In the genomic region with DNA sequence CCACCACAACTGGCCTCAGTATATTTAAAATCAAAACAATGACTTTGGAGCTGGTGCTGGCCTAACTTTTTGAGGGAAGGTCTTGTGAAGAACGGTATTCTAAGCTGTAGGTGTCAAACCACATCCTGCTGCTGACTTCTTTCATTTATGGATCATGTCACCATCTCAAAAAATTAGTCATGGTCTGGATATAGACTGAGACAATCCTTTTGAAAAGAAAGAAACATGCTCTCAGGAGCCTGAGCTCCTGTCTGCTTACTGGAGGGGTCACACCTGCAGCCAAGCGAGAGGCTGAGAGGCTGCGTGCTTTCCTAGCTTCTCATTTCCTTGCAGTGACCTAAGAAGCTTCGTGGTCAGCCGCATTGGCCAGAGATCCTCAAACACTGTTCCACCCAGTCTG, we compare ENCODE assay signal across 8 cellular contexts. TPM values are rescaled to one million over a fixed set of nuclear protein-coding genes. Genes with fewer than 3 reads are reported as not detected.
DNase-seq lines count a peak whose midpoint lies in the region; ATAC-seq and TF ChIP-seq lines count a peak whose summit lies in the region.

No MANE protein-coding gene starts in this region.

- ATAC-seq in GM21717 (IDR thresholded peaks at IDR 0.05; ENCODE audit: unreplicated experiment): peak; percentile 94

- H3K4me3 ChIP-seq in GM12864 (ENCODE audit: low read depth, low read length): no peak overlapping the region

- DNase-seq in GM12864 (ENCODE audit: low read depth): peak; percentile 49
- DNase-seq in M059J (ENCODE audit: low read depth): peak; percentile 94
- peak; percentile 32 for DNase-seq in dermis blood vessel endothelial cell
- DNase-seq in dedifferentiated amniotic fluid mesenchymal stem cell (ENCODE audit: extremely low spot score): no peak
- no peak for DNase-seq in NOMO-1 (lab: John Stamatoyannopoulos, UW; ENCODE audit: unreplicated experiment in 2 of 2)
- DNase-seq in DMS 273 (lab: John Stamatoyannopoulos, UW; ENCODE audit: unreplicated experiment): no peak
- DNase-seq in foreskin melanocyte: no peak

- TF ChIP-seq CTCF in GM12864 (IDR thresholded peaks at IDR 0.05; ENCODE audit: low read depth, low read length, missing control alignments): no peak

RNA-seq across cellular contexts. Expression of gene TIAM2, which starts 55.2 kb away (rescaled TPM):
- total RNA-seq in M059J (2014; rRNA removed; shearing (Covaris generic)): 8.1 and 18.8 TPM in 2 replicates
- total RNA-seq in dermis blood vessel endothelial cell: 10.6 and 19.3 TPM in 2 replicates

Comparison
In these comparisons a context has a peak if more than half of its experiments do, and no peak if none do; other contexts are left out.
1. DNase-seq: peak in GM12864 (single experiment), M059J (single experiment) and dermis blood vessel endothelial cell (single experiment); none in dedifferentiated amniotic fluid mesenchymal stem cell (single experiment), NOMO-1 (0 of 2), DMS 273 (single experiment) and foreskin melanocyte (single experiment).